Comparison of ENCODE assay signal across 8 cellular contexts in genomic region chr17:42979511-42980273, GRCh38. TPM values are rescaled to one million over a fixed set of nuclear protein-coding genes. Genes with fewer than 3 reads are reported as not detected.
DNase-seq lines count a peak whose midpoint lies in the region; ATAC-seq, FAIRE-seq and TF ChIP-seq lines count a peak whose summit lies in the region.

Gene PTGES3L, minus strand, starts transcription at chr17:42980080. Its CDS starts 27 bp downstream, at chr17:42980053.

- H3K27me3 Mint-ChIP-seq in activated CD4-positive, alpha-beta T cell treated with anti-CD3 and anti-CD28 coated beads, Interleukin-2, amount 10 ng/mL, durations not matched to agents 7 days and 5 days, result no peaks in the 10 kb centered on the region

- H3K27me3 ChIP-seq in PC-3 (ENCODE audit: low read length) (no peaks in the 10 kb centered on the region), body of pancreas (no peaks in the 10 kb centered on the region), iPS-20b (ENCODE audit: insufficient read depth, low read length) (no peaks in the 10 kb centered on the region), small intestine (ENCODE audit: control insufficient read depth in 2 of 2, insufficient read depth in 2 of 2, low read length in 2 of 2) (no peaks in the 10 kb centered on the region)

- peak within 1 kb of the TSS; percentile 91 for H3K9ac ChIP-seq in PC-3 (ENCODE audit: low read length)
- peak within 1 kb of the TSS; percentile 90; the same call in 1 of the 2 replicates for H3K9ac ChIP-seq in iPS-20b (ENCODE audit: low read depth, low read length)

- TF ChIP-seq CTCF in PC-3 (conservative IDR thresholded peaks at IDR 0.05; ENCODE audit: low read depth, low read length) (no peak), body of pancreas (IDR thresholded peaks at IDR 0.05) (no peak)

- H3K9me3 ChIP-seq in PC-3 (ENCODE audit: low read length) (no peaks in the 10 kb centered on the region), body of pancreas (no peaks in the 10 kb centered on the region), iPS-20b (ENCODE audit: insufficient read depth, low read depth, low read length) (no peaks in the 10 kb centered on the region), small intestine (ENCODE audit: control insufficient read depth, low read depth) (no peaks in the 10 kb centered on the region)

- no peaks in the 10 kb centered on the region for H3K9me3 Mint-ChIP-seq in activated CD4-positive, alpha-beta T cell treated with anti-CD3 and anti-CD28 coated beads, Interleukin-2, amount 10 ng/mL, durations not matched to agents 7 days and 5 days

- peak within 1 kb of the TSS; percentile 100 for H3K4me2 ChIP-seq in PC-3 (ENCODE audit: low read length)

- ATAC-seq in PC-3, result peak; percentile 51
- peak; percentile 24 for ATAC-seq in body of pancreas

- peak; percentile 34 for DNase-seq in activated CD4-positive, alpha-beta T cell treated with anti-CD3 and anti-CD28 coated beads, Interleukin-2, amount 10 ng/mL, durations not matched to agents 7 days and 5 days
- DNase-seq in activated CD4-positive, alpha-beta T cell treated with anti-CD3 and anti-CD28 coated beads, Interleukin-2, amount 50 U/mL, for 1 hour, result no peak
- peak; percentile 57 for DNase-seq in HT1080 (ENCODE audit: low read depth)
- DNase-seq in PC-3, result peak; percentile 27
- peak; percentile 30 to 50 (median 47) for DNase-seq in body of pancreas
- peak; percentile 27 for DNase-seq in small intestine
- DNase-seq in H54 (ENCODE audit: insufficient read length, low spot score), result no peak

- CTCF ChIA-PET in activated CD4-positive, alpha-beta T cell treated with anti-CD3 and anti-CD28 coated beads, Interleukin-2, amount 10 ng/mL, durations not matched to agents 7 days and 5 days (lab: Charles Lee), result interaction anchor here (1.7 to 2.8 kb wide), 2 partner anchors 18 to 156 kb away, joined by 4 to 13 read pairs; partner anchors contain the start of genes BECN1 and RPL27
- CTCF ChIA-PET in PC-3 (lab: Charles Lee), result interaction anchor here (0.9 kb wide), 1 partner anchor 18 kb away, joined by 3 read pairs; the partner anchor contains the start of gene RPL27

- H3K27ac Mint-ChIP-seq in activated CD4-positive, alpha-beta T cell treated with anti-CD3 and anti-CD28 coated beads, Interleukin-2, amount 10 ng/mL, durations not matched to agents 7 days and 5 days, result peak within 1 kb of the TSS; percentile 92

- FAIRE-seq in small intestine (lab: Jason Lieb, UNC) (no peak), H54 (lab: Jason Lieb, UNC) (no peak)

- peak within 1 kb of the TSS; percentile 92 for H3K4me3 Mint-ChIP-seq in activated CD4-positive, alpha-beta T cell treated with anti-CD3 and anti-CD28 coated beads, Interleukin-2, amount 10 ng/mL, durations not matched to agents 7 days and 5 days

- H3K9me2 ChIP-seq in PC-3 (replicated peaks; ENCODE audit: low read length), result no peaks in the 10 kb centered on the region

- peaks cover 54% of the 10 kb centered on the region for H3K79me2 ChIP-seq in PC-3 (ENCODE audit: low read length)

- H3K4me1 Mint-ChIP-seq in activated CD4-positive, alpha-beta T cell treated with anti-CD3 and anti-CD28 coated beads, Interleukin-2, amount 10 ng/mL, durations not matched to agents 7 days and 5 days, result peaks cover 34% of the 10 kb centered on the region

- no peaks in the 10 kb centered on the region for H4K20me1 ChIP-seq in PC-3 (ENCODE audit: low read length)

- POLR2A ChIA-PET in activated CD4-positive, alpha-beta T cell treated with anti-CD3 and anti-CD28 coated beads, Interleukin-2, amount 10 ng/mL, durations not matched to agents 7 days and 5 days (lab: Charles Lee), result no interaction called here
- POLR2A ChIA-PET in PC-3 (lab: Charles Lee; ENCODE audit: unreplicated experiment), result interaction anchor here (0.6 kb wide), 1 partner anchor 147 kb away, joined by 3 read pairs; no protein-coding TSS in a partner anchor

- 32 to 40% methylated on average over 17 to 21 of the region's 21 CpGs for WGBS in body of pancreas, 2 donors
- 16 to 30% (median 23%) methylated on average over 20 to 21 of the region's 21 CpGs for WGBS in small intestine, 3 donors

- H3K36me3 ChIP-seq in PC-3 (ENCODE audit: low read depth, low read length), result no peaks in the 10 kb centered on the region
- H3K36me3 ChIP-seq in body of pancreas (replicated peaks in 1 of 2; ENCODE audit: insufficient read depth in 1 of 2, low read depth in 2 of 2), result no peaks in the 10 kb centered on the region
- H3K36me3 ChIP-seq in iPS-20b (ENCODE audit: insufficient read depth, low read depth, low read length), result 0 out of 2 replicates have a peak, but pooled peaks cover 3% of the 10 kb centered on the region
- no peaks in the 10 kb centered on the region for H3K36me3 ChIP-seq in small intestine (ENCODE audit: control insufficient read depth in 2 of 2, insufficient read depth in 2 of 2, low read length in 2 of 2)

- no peaks in the 10 kb centered on the region for H3F3A ChIP-seq in PC-3 (ENCODE audit: low read length, unreplicated experiment)

- intact Hi-C loops in PC-3 (cut with micrococcal nuclease), result no loop called here
- intact Hi-C loops in body of pancreas (cut with DNase I), result no loop called here

- H3K4me1 ChIP-seq in PC-3 (ENCODE audit: insufficient read depth, low read length), result peaks cover 18% of the 10 kb centered on the region
- H3K4me1 ChIP-seq in body of pancreas, result peaks cover 30% of the 10 kb centered on the region
- H3K4me1 ChIP-seq in iPS-20b (ENCODE audit: insufficient read depth, low read length), result peaks cover 8% of the 10 kb centered on the region; the same call in 1 of the 2 replicates
- peaks cover 4% of the 10 kb centered on the region in 2 donors for H3K4me1 ChIP-seq in small intestine (ENCODE audit: control insufficient read depth in 2 of 2, insufficient read depth in 1 of 2, low read depth in 1 of 2, low read length in 1 of 2)

- H3K4me3 ChIP-seq in PC-3 (ENCODE audit: low read length) (peak within 1 kb of the TSS; percentile 99), body of pancreas (peak within 1 kb of the TSS; percentile 25 to 54), iPS-20b (ENCODE audit: low read length) (peak within 1 kb of the TSS; percentile 94), small intestine (ENCODE audit: low read depth in 1 of 2, low read length in 2 of 2) (peak within 1 kb of the TSS; percentile 92 to 95)

- no peak for TF ChIP-seq POLR2A in body of pancreas (IDR thresholded peaks at IDR 0.05)
- no peak for TF ChIP-seq POLR2A in H54 (IDR thresholded peaks at IDR 0.05; ENCODE audit: low read depth, low read length)

- peak within 1 kb of the TSS; percentile 82 for H3K27ac ChIP-seq in PC-3 (ENCODE audit: low read length)
- H3K27ac ChIP-seq in body of pancreas, result peak within 1 kb of the TSS; percentile 59 to 93 (median 78)
- peak within 1 kb of the TSS; percentile 57 for H3K27ac ChIP-seq in iPS-20b (ENCODE audit: low read length)
- peak within 1 kb of the TSS; percentile 82 to 96 for H3K27ac ChIP-seq in small intestine (ENCODE audit: low read depth in 1 of 2, low read length in 1 of 2)

- H2AFZ ChIP-seq in PC-3 (ENCODE audit: low read length), result peak within 1 kb of the TSS; percentile 86

- H3K36me3 Mint-ChIP-seq in activated CD4-positive, alpha-beta T cell treated with anti-CD3 and anti-CD28 coated beads, Interleukin-2, amount 10 ng/mL, durations not matched to agents 7 days and 5 days (ENCODE audit: low read depth), result peaks cover 13% of the 10 kb centered on the region

- TSS peak; percentile 78 for BruUV-seq in PC-3 (replicated peaks; lab: Mats Ljungman, UMichigan)

RNA-seq across cellular contexts. Expression of gene PTGES3L, which starts in this region (rescaled TPM):
- total RNA-seq in activated CD4-positive, alpha-beta T cell treated with anti-CD3 and anti-CD28 coated beads, Interleukin-2, amount 10 ng/mL, durations not matched to agents 7 days and 5 days, result under 1 TPM; 0.12 to 0.22 TPM
- 0.10 TPM in 1 of 2 replicates, not detected in the other for total RNA-seq in HT1080 (2014; rRNA removed; shearing (Covaris generic))
- 0.17 and 0.41 TPM in 2 replicates for polyA plus RNA-seq in HT1080 (2015; cell fraction: cytosol; rRNA removed)
- 0.88 and 1.6 TPM in 2 replicates for polyA plus RNA-seq in HT1080 (2015; cell fraction: nucleus; rRNA removed)
- total RNA-seq in PC-3 (2014; rRNA removed), result 0.52 and 0.55 TPM in 2 replicates
- total RNA-seq in body of pancreas, result under 1 TPM in 1 of 2 donors, not detected in 1; 0.52 TPM
- 1 to 10 TPM in 1 of 3 donors, under 1 TPM in 2; 0.67 to 2.0 (median 0.81) TPM for polyA plus RNA-seq in small intestine

Comparison
In these comparisons a context has a peak if more than half of its experiments do, and no peak if none do; other contexts are left out.
1. Peak in DNase-seq in activated CD4-positive, alpha-beta T cell treated with anti-CD3 and anti-CD28 coated beads, Interleukin-2, amount 10 ng/mL, durations not matched to agents 7 days and 5 days; RNA of the gene not detected or under 1 TPM.
2. Peak in DNase-seq, ATAC-seq, H3K4me3 ChIP-seq, H3K27ac ChIP-seq, H3K9ac ChIP-seq and H3K4me2 ChIP-seq in PC-3; RNA of the gene not detected or under 1 TPM.
3. Peak in DNase-seq, ATAC-seq, H3K4me3 ChIP-seq and H3K27ac ChIP-seq in body of pancreas; RNA of the gene not detected or under 1 TPM.
4. DNase-seq: peak in HT1080 (single experiment) and small intestine (single experiment); none in activated CD4-positive, alpha-beta T cell treated with anti-CD3 and anti-CD28 coated beads, Interleukin-2, amount 50 U/mL, for 1 hour (single experiment) and H54 (single experiment).
5. H3K4me3 ChIP-seq: peak in every context shown above with its lines; median percentile 99 in PC-3; 94 in iPS-20b; 94 in small intestine; 40 in body of pancreas.
6. Peak in every context shown above with its lines, with median percentiles within 50 percentile points of each other: H3K27ac ChIP-seq.